In genomic region chr16:179431-179830, GRCh38 we compare ENCODE assay signal across 18 cellular contexts. TPM values are rescaled to one million over a fixed set of nuclear protein-coding genes. Genes with fewer than 3 reads are reported as not detected.
"Had no signal": no experiment of that assay in that cellular context is flagged by ENCODE, and none has a peak within 500 bp of the region (broad histone marks: within the 10 kb centered on the region; RNA-seq: fewer than 3 reads in every experiment).

No MANE protein-coding gene starts in this region.

- DNase-seq: brain microvascular endothelial cell; central memory CD4-positive, alpha-beta T cell; colonic mucosa; kidney; left lung; psoas muscle; stimulated activated naive CD8-positive, alpha-beta T cell treated with anti-CD3 and anti-CD28 coated beads, Interleukin-15, Interleukin-2, amounts not matched to agents 100 U/mL and 50 U/mL, for 24 hours; transverse colon; uterus had no signal

- H3K36me3 ChIP-seq: brain microvascular endothelial cell, colonic mucosa, left lung, transverse colon, uterus had no signal

- ATAC-seq: left lung, psoas muscle, right cardiac atrium had no signal

- H3K9me3 Mint-ChIP-seq: mesothelial cell of epicardium, nephron progenitor cell had no signal

- H3K4me1 Mint-ChIP-seq: nephron progenitor cell had no signal

- H3K4me3 Mint-ChIP-seq: mesothelial cell of epicardium had no signal

- H3K27ac ChIP-seq: brain microvascular endothelial cell, colonic mucosa, left lung, psoas muscle, skin epidermis, transverse colon, uterus had no signal

- H3K9me3 ChIP-seq: colonic mucosa, left lung, psoas muscle, transverse colon, uterus had no signal

- H3K27ac Mint-ChIP-seq: activated CD4-positive, alpha-beta T cell treated with anti-CD3 and anti-CD28 coated beads for 36 hours; mesothelial cell of epicardium; nephron progenitor cell had no signal

- H3K4me3 ChIP-seq: colonic mucosa, left lung, skin epidermis, uterus had no signal

RNA-seq across cellular contexts. Expression of gene HBQ1, which starts 0.8 kb away (rescaled TPM):
- total RNA-seq: colonic mucosa; kidney; left lung; lung microvascular endothelial cell; right cardiac atrium; T-helper 2 cell treated with Interferon-gamma antibody and Interleukin-4, amounts not matched to agents 100 ng/mL and 5 ng/mL, for 36 hours; transverse colon had no signal

RNA-seq across cellular contexts. Expression of gene HBA1, which starts 3.0 kb away (rescaled TPM):
- total RNA-seq: activated CD4-positive, alpha-beta T cell treated with anti-CD3 and anti-CD28 coated beads for 36 hours; lung microvascular endothelial cell; mesothelial cell of epicardium; T-helper 2 cell treated with Interferon-gamma antibody and Interleukin-4, amounts not matched to agents 100 ng/mL and 5 ng/mL, for 36 hours had no signal

RNA-seq across cellular contexts. Expression of gene HBA2, which starts 6.8 kb away (rescaled TPM):
- total RNA-seq: activated CD4-positive, alpha-beta T cell treated with anti-CD3 and anti-CD28 coated beads for 36 hours; lung microvascular endothelial cell; mesothelial cell of epicardium; T-helper 2 cell treated with Interferon-gamma antibody and Interleukin-4, amounts not matched to agents 100 ng/mL and 5 ng/mL, for 36 hours had no signal

RNA-seq across cellular contexts. Expression of gene HBM, which starts 13.7 kb away (rescaled TPM):
- total RNA-seq: activated CD4-positive, alpha-beta T cell treated with anti-CD3 and anti-CD28 coated beads for 36 hours; colonic mucosa; kidney; left lung; lung microvascular endothelial cell; mesothelial cell of epicardium; omental fat pad; right cardiac atrium; T-helper 2 cell treated with Interferon-gamma antibody and Interleukin-4, amounts not matched to agents 100 ng/mL and 5 ng/mL, for 36 hours; transverse colon had no signal

RNA-seq across cellular contexts. Expression of gene HBZ, which starts 27.0 kb away (rescaled TPM):
- total RNA-seq: activated CD4-positive, alpha-beta T cell treated with anti-CD3 and anti-CD28 coated beads for 36 hours; frontal cortex; kidney; left lung; lung microvascular endothelial cell; mesothelial cell of epicardium; omental fat pad; psoas muscle; right cardiac atrium; T-helper 2 cell treated with Interferon-gamma antibody and Interleukin-4, amounts not matched to agents 100 ng/mL and 5 ng/mL, for 36 hours; transverse colon had no signal
